Comparison of ENCODE assay signal across 11 cellular contexts in genomic region chr4:47213971-47214370, GRCh38.
DNase-seq lines count a peak whose midpoint lies in the region; ATAC-seq, FAIRE-seq and TF ChIP-seq lines count a peak whose summit lies in the region.
"Had no signal": no experiment of that assay in that cellular context is flagged by ENCODE, and none has a peak within 500 bp of the region (broad histone marks: within the 10 kb centered on the region; RNA-seq: fewer than 3 reads in every experiment).

No MANE protein-coding gene starts in this region.

- no peaks in the 10 kb centered on the region for H4K20me1 ChIP-seq in IMR-90 (ENCODE audit: insufficient read depth, low read length)

- H4K91ac ChIP-seq in IMR-90 (ENCODE audit: insufficient read depth, low read depth, low read length), result no peak overlapping the region

- no peak for FAIRE-seq in bronchial epithelial cell (lab: Jason Lieb, UNC)

- WGBS in IMR-90 (ENCODE audit: extremely low coverage in 2 of 2, insufficient read length in 1 of 2), 2 experiments, result no CpG with 5 or more reads among the region's 3 CpGs
- 35 to 41% methylated on average over 3 of the region's 3 CpGs for WGBS in heart right ventricle, 2 donors

- POLR2A ChIA-PET in AG04450 (lab: Yijun Ruan, JAX), result no interaction called here
- POLR2A ChIA-PET in IMR-90 (lab: Charles Lee; ENCODE audit: unreplicated experiment), result no interaction called here

- peaks cover 3% of the 10 kb centered on the region; the same call in 1 of the 2 replicates for H3K4me1 ChIP-seq in IMR-90 (ENCODE audit: control insufficient read depth, insufficient read depth, low read length)
- no peaks in the 10 kb centered on the region for H3K4me1 ChIP-seq in heart right ventricle

- DNase-seq in AG04450 (ENCODE audit: low read depth, low spot score) (peak; percentile 66), IMR-90 (peak; percentile 96), bronchial epithelial cell (ENCODE audit: low read depth) (peak; percentile 66), left kidney (ENCODE audit: low read depth, low spot score) (peak; percentile 6), mesothelial cell of epicardium (ENCODE audit: low spot score in 2 of 2, unreplicated experiment in 2 of 2) (no peak), heart right ventricle (no peak), germinal center (ENCODE audit: low spot score) (no peak), cerebellum (ENCODE audit: low spot score) (no peak)
- DNase-seq: activated T-cell treated with anti-CD3 and anti-CD28 coated beads, Interleukin-2, amount 50 U/mL, for 48 hours; CD4-positive, CD25-positive, alpha-beta regulatory T cell; T-helper 9 cell had no signal

- H3K9me3 ChIP-seq in AG04450 (ENCODE audit: control insufficient read depth, insufficient read depth, low read length) (no peaks in the 10 kb centered on the region), IMR-90 (ENCODE audit: control insufficient read depth, insufficient read depth, low read length) (no peaks in the 10 kb centered on the region), heart right ventricle (no peaks in the 10 kb centered on the region)

- H3K23ac ChIP-seq in IMR-90 (ENCODE audit: low read depth, low read length), result peak overlapping the region; percentile 57; the same call in 1 of the 2 replicates

- H3K18ac ChIP-seq in IMR-90 (ENCODE audit: low read depth, low read length), result peak overlapping the region; percentile 73; the same call in 1 of the 2 replicates

- H3K4me1 Mint-ChIP-seq in mesothelial cell of epicardium, result peaks cover 15% of the 10 kb centered on the region
- H3K4me1 Mint-ChIP-seq: CD4-positive, CD25-positive, alpha-beta regulatory T cell had no signal

- H2BK20ac ChIP-seq in IMR-90 (ENCODE audit: low read depth, low read length), result peak overlapping the region; percentile 75

- ATAC-seq in IMR-90 (ENCODE audit: low read depth) (peak; percentile 65), heart right ventricle (no peak)

- no peaks in the 10 kb centered on the region for H3K27me3 Mint-ChIP-seq in mesothelial cell of epicardium (ENCODE audit: low read depth)

- no peak overlapping the region for H2AFZ ChIP-seq in IMR-90 (replicated peaks; ENCODE audit: low read length, poor library complexity)

- no peak overlapping the region for H3K27ac Mint-ChIP-seq in mesothelial cell of epicardium
- H3K27ac Mint-ChIP-seq: CD4-positive, CD25-positive, alpha-beta regulatory T cell had no signal

- peaks cover 0 to 18% of the 10 kb centered on the region in 2 experiments; a peak in 2 of 4 replicates for H3K79me1 ChIP-seq in IMR-90 (ENCODE audit: low read depth in 1 of 2, low read length in 2 of 2)

- peak overlapping the region; percentile 80 for H3K27ac ChIP-seq in AG04450 (ENCODE audit: low read depth, low read length)
- no peak overlapping the region for H3K27ac ChIP-seq in IMR-90 (ENCODE audit: insufficient read depth, low read length)
- no peak overlapping the region for H3K27ac ChIP-seq in heart right ventricle

- no peaks in the 10 kb centered on the region for H3K36me3 Mint-ChIP-seq in mesothelial cell of epicardium
- H3K36me3 Mint-ChIP-seq: CD4-positive, CD25-positive, alpha-beta regulatory T cell had no signal

- 0 out of 2 replicates have a peak overlapping the region, but pooled peaks have one; percentile 29 for H3K56ac ChIP-seq in IMR-90 (ENCODE audit: extremely low read depth, insufficient read depth, low read length)

- H3K14ac ChIP-seq in IMR-90 (replicated peaks; ENCODE audit: low read depth, low read length), result peak overlapping the region; percentile 41; the same call in 1 of the 2 replicates

- peak overlapping the region; percentile 60 for H2BK120ac ChIP-seq in IMR-90 (ENCODE audit: low read depth, low read length)

- peak overlapping the region; percentile 49; the same call in 1 of the 2 replicates for H4K5ac ChIP-seq in IMR-90 (ENCODE audit: low read depth, low read length)

- no peak for TF ChIP-seq RAD21 in IMR-90 (IDR thresholded peaks at IDR 0.05; ENCODE audit: low read length)

- H3K9me1 ChIP-seq in IMR-90 (ENCODE audit: insufficient read depth, low read length), result no peaks in the 10 kb centered on the region

- no peaks in the 10 kb centered on the region for H3K9me3 Mint-ChIP-seq in mesothelial cell of epicardium
- H3K9me3 Mint-ChIP-seq: CD4-positive, CD25-positive, alpha-beta regulatory T cell had no signal

- H3K4me2 ChIP-seq in IMR-90 (ENCODE audit: low read depth, low read length), result peak overlapping the region; percentile 69; the same call in 1 of the 2 replicates

- peak overlapping the region; percentile 47; the same call in 1 of the 2 replicates for H3K4ac ChIP-seq in IMR-90 (ENCODE audit: low read depth, low read length)

- intact Hi-C loops in IMR-90 (cut with micrococcal nuclease) (loop anchor here (2.0 to 10.0 kb wide), 2 partner anchors 31 to 369 kb away; no protein-coding TSS in a partner anchor), heart right ventricle (cut with DNase I) (no loop called here)

- BruUV-seq in IMR-90 (replicated peaks; lab: Mats Ljungman, UMichigan), result no TSS peak

- H3K36me3 ChIP-seq in IMR-90 (ENCODE audit: control insufficient read depth, insufficient read depth, low read length), result no peaks in the 10 kb centered on the region
- no peaks in the 10 kb centered on the region for H3K36me3 ChIP-seq in bronchial epithelial cell (ENCODE audit: control insufficient read depth, insufficient read depth, low read length)
- H3K36me3 ChIP-seq in heart right ventricle, result no peaks in the 10 kb centered on the region

- dilution Hi-C loops in IMR-90 (cut with HindIII; ENCODE audit: low sequenced_read_pairs, unreplicated experiment), result no loop called here

- H2BK5ac ChIP-seq in IMR-90 (ENCODE audit: low read depth, low read length, poor library complexity, severe bottlenecking), result peak overlapping the region; percentile 65

- H2AK9ac ChIP-seq in IMR-90 (replicated peaks; ENCODE audit: low read depth, low read length, poor library complexity), result no peak overlapping the region

- no peak overlapping the region for H3K9ac ChIP-seq in IMR-90 (ENCODE audit: low read depth, low read length)

- no peak for TF ChIP-seq CTCF in AG04450 (IDR thresholded peaks at IDR 0.05; ENCODE audit: low read depth, low read length)
- no peak for TF ChIP-seq CTCF in IMR-90 (conservative IDR thresholded peaks at IDR 0.05; ENCODE audit: low read depth, low read length)
- no peak for TF ChIP-seq CTCF in bronchial epithelial cell (IDR thresholded peaks at IDR 0.05; ENCODE audit: insufficient read depth, low read length, severe bottlenecking)
- no peak for TF ChIP-seq CTCF in mesothelial cell of epicardium (IDR thresholded peaks at IDR 0.05; ENCODE audit: unreplicated experiment)
- no peak for TF ChIP-seq CTCF in heart right ventricle (IDR thresholded peaks at IDR 0.05)

- in situ Hi-C loops in IMR-90 (cut with MboI; ENCODE audit: low sequenced_read_pairs), result no loop called here

- TF ChIP-seq POLR2A in IMR-90 (IDR thresholded peaks at IDR 0.05; ENCODE audit: low read depth, low read length), result no peak

- peak overlapping the region in 1 of 2 experiments; percentile 62; a peak in 1 of 4 replicates for H4K8ac ChIP-seq in IMR-90 (ENCODE audit: low read depth in 2 of 2, low read length in 2 of 2)

- H3K27me3 ChIP-seq in AG04450 (ENCODE audit: control insufficient read depth, insufficient read depth, low read length) (no peaks in the 10 kb centered on the region), IMR-90 (ENCODE audit: control insufficient read depth, insufficient read depth, low read length) (no peaks in the 10 kb centered on the region), bronchial epithelial cell (ENCODE audit: control insufficient read depth, insufficient read depth, low read length) (no peaks in the 10 kb centered on the region), heart right ventricle (no peaks in the 10 kb centered on the region)

- CTCF ChIA-PET in AG04450 (lab: Charles Lee) (no interaction called here), IMR-90 (lab: Yijun Ruan, JAX) (interaction anchor here (1.0 kb wide), 1 partner anchor 15 kb away, joined by 3 read pairs; no protein-coding TSS in a partner anchor)

- H2AK5ac ChIP-seq in IMR-90 (ENCODE audit: low read depth, low read length), result 0 out of 2 replicates have a peak overlapping the region, but pooled peaks have one; percentile 6

- no peak overlapping the region for H3K4me3 ChIP-seq in AG04450 (ENCODE audit: low read depth, low read length)
- no peak overlapping the region for H3K4me3 ChIP-seq in IMR-90 (ENCODE audit: insufficient read depth, low read depth, low read length)
- H3K4me3 ChIP-seq in bronchial epithelial cell (ENCODE audit: low read depth, low read length), result no peak overlapping the region
- no peak overlapping the region for H3K4me3 ChIP-seq in heart right ventricle

- peak overlapping the region; percentile 40; the same call in 2 of the 3 replicates for H2BK15ac ChIP-seq in IMR-90 (ENCODE audit: low read depth, low read length)

- no peak overlapping the region for H3K4me3 Mint-ChIP-seq in mesothelial cell of epicardium
- H3K4me3 Mint-ChIP-seq: CD4-positive, CD25-positive, alpha-beta regulatory T cell had no signal

TF ChIP-seq in IMR-90, 13 proteins besides CTCF, POLR2A, EP300 and RAD21:
- TF ChIP-seq NFE2L2 (IDR thresholded peaks at IDR 0.05; ENCODE audit: low read depth, low read length), result no peak
- peak; percentile 36; the same call in 1 of the 2 replicates for TF ChIP-seq FOS (IDR thresholded peaks at IDR 0.05; ENCODE audit: low read depth, low read length)
- TF ChIP-seq SMC3 (IDR thresholded peaks at IDR 0.05; ENCODE audit: low read depth, low read length), result 0 out of 2 replicates have a peak, but pooled peaks have one; percentile 2
- 0 out of 2 replicates have a peak, but pooled peaks have one; percentile 18 for TF ChIP-seq MAZ (IDR thresholded peaks at IDR 0.05; ENCODE audit: borderline replicate concordance, low read depth, low read length)
- no peak for TF ChIP-seq RCOR1 (IDR thresholded peaks at IDR 0.05; ENCODE audit: insufficient replicate concordance, low read length)
- peak; percentile 14; the same call in 1 of the 2 replicates for TF ChIP-seq CEBPB (IDR thresholded peaks at IDR 0.05; ENCODE audit: low read depth, low read length)

Comparison
In these comparisons a context has a peak if more than half of its experiments do, and no peak if none do; other contexts are left out.
1. DNase-seq: peak in AG04450 (single experiment), IMR-90 (single experiment), bronchial epithelial cell (single experiment) and left kidney (single experiment); none in mesothelial cell of epicardium (0 of 2), heart right ventricle (0 of 2), germinal center (single experiment) and cerebellum (single experiment).